ENCODE assay signal across 9 cellular contexts in genomic region chr10:8054498-8055407, GRCh38. TPM values are rescaled to one million over a fixed set of nuclear protein-coding genes. Genes with fewer than 3 reads are reported as not detected.
DNase-seq lines count a peak whose midpoint lies in the region; ATAC-seq and TF ChIP-seq lines count a peak whose summit lies in the region.
"Had no signal": no experiment of that assay in that cellular context is flagged by ENCODE, and none has a peak within 500 bp of the region (broad histone marks: within the 10 kb centered on the region; RNA-seq: fewer than 3 reads in every experiment).

Gene GATA3, plus strand, starts transcription at chr10:8054688. Its CDS starts 968 bp downstream, at chr10:8055656.

- DNase-seq in GM06990 (ENCODE audit: extremely low read depth, insufficient read length) (peak; percentile 76), HCT116 (ENCODE audit: low read depth, low spot score) (no peak), RWPE1 (ENCODE audit: low spot score) (peak; percentile 55), activated gamma-delta T cell treated with Interleukin-2 at 50 U/mL for 16 hours (peak; percentile 76), left ventricle myocardium inferior (peak; percentile 62), hippocampal formation (lab: John Stamatoyannopoulos, UW) (no peak), DMS79 (lab: John Stamatoyannopoulos, UW) (no peak)

- H3K27me3 ChIP-seq in GM06990 (replicated peaks; ENCODE audit: control insufficient read depth, insufficient read depth, low read length) (no peaks in the 10 kb centered on the region), HCT116 (ENCODE audit: insufficient read depth, low read length) (no peaks in the 10 kb centered on the region), left ventricle myocardium inferior (ENCODE audit: low read depth) (peaks cover 100% of the 10 kb centered on the region), skeletal muscle satellite cell (ENCODE audit: control insufficient read depth, insufficient read depth, low read length) (peaks cover 34% of the 10 kb centered on the region)

- no peak for TF ChIP-seq POLR2A in HCT116 (IDR thresholded peaks at IDR 0.05; ENCODE audit: borderline replicate concordance, extremely low read depth, insufficient read depth, insufficient read length)

- peak within 1 kb of the TSS; percentile 88 for H2AFZ ChIP-seq in HCT116 (ENCODE audit: low read depth, low read length, poor library complexity, severe bottlenecking)

- no peaks in the 10 kb centered on the region for H3K9me2 ChIP-seq in HCT116 (ENCODE audit: insufficient read depth)

- H3K9ac ChIP-seq in HCT116 (ENCODE audit: low read length) (peak within 1 kb of the TSS; percentile 43), skeletal muscle satellite cell (ENCODE audit: low read depth, low read length) (peak within 1 kb of the TSS; percentile 61)

- CTCF ChIA-PET in HCT116 (lab: Charles Lee) (no interaction called here), RWPE1 (lab: Yijun Ruan, JAX) (interaction anchor here (0.6 kb wide), 1 partner anchor 1095 kb away, joined by 3 read pairs; no protein-coding TSS in a partner anchor)

- ATAC-seq in HCT116: no peak

- H3K4me2 ChIP-seq in HCT116 (ENCODE audit: low read length) (peak within 1 kb of the TSS; percentile 97), skeletal muscle satellite cell (ENCODE audit: low read length) (peak within 1 kb of the TSS; percentile 90)

- TF ChIP-seq RAD21 in HCT116 (IDR thresholded peaks at IDR 0.05; ENCODE audit: low read depth): no peak

- H3K27ac ChIP-seq in HCT116 (ENCODE audit: low read depth, low read length) (no peak within 1 kb of the TSS), RWPE1 (no peak within 1 kb of the TSS), left ventricle myocardium inferior (replicated peaks) (peak within 1 kb of the TSS; percentile 74)
- H3K27ac ChIP-seq: body of pancreas had no signal

- H3K4me3 ChIP-seq in GM06990 (replicated peaks; ENCODE audit: low read depth, low read length): peak within 1 kb of the TSS; percentile 76
- H3K4me3 ChIP-seq in HCT116 (replicated peaks in 1 of 2; ENCODE audit: low read depth in 1 of 2, low read length in 2 of 2): peak within 1 kb of the TSS; percentile 54 to 62
- H3K4me3 ChIP-seq in left ventricle myocardium inferior: peak within 1 kb of the TSS; percentile 66
- peak within 1 kb of the TSS; percentile 78 for H3K4me3 ChIP-seq in skeletal muscle satellite cell (ENCODE audit: low read length)

- H4K20me1 ChIP-seq in HCT116 (ENCODE audit: insufficient read depth): no peaks in the 10 kb centered on the region

- TF ChIP-seq CTCF in GM06990 (IDR thresholded peaks at IDR 0.05; ENCODE audit: insufficient read depth, low read length, poor library complexity, severe bottlenecking) (no peak), HCT116 (IDR thresholded peaks at IDR 0.05 in 2 of 3, conservative IDR thresholded peaks at IDR 0.05 in 1 of 3; ENCODE audit: borderline replicate concordance in 1 of 3, insufficient read depth in 1 of 3, low read depth in 2 of 3, low read length in 2 of 3) (no peak), RWPE1 (conservative IDR thresholded peaks at IDR 0.05; ENCODE audit: low read depth) (no peak), left ventricle myocardium inferior (IDR thresholded peaks at IDR 0.05; ENCODE audit: borderline replicate concordance) (no peak)

- H3K36me3 ChIP-seq in GM06990 (ENCODE audit: control insufficient read depth, insufficient read depth, low read length): peaks cover 6% of the 10 kb centered on the region
- H3K36me3 ChIP-seq in HCT116 (ENCODE audit: control insufficient read depth in 1 of 2, insufficient read depth in 2 of 2, low read length in 2 of 2): no peaks in the 10 kb centered on the region
- H3K36me3 ChIP-seq in left ventricle myocardium inferior: no peaks in the 10 kb centered on the region
- H3K36me3 ChIP-seq in skeletal muscle satellite cell (ENCODE audit: insufficient read depth, low read length): peaks cover 9% of the 10 kb centered on the region

- H3K4me1 ChIP-seq in HCT116 (ENCODE audit: control insufficient read depth in 1 of 2, insufficient read depth in 2 of 2, low read length in 2 of 2): peaks cover 3 to 15% of the 10 kb centered on the region in 2 experiments; a peak in 3 of 4 replicates
- H3K4me1 ChIP-seq in left ventricle myocardium inferior: peaks cover 75% of the 10 kb centered on the region
- H3K4me1 ChIP-seq in skeletal muscle satellite cell (ENCODE audit: control insufficient read depth, insufficient read depth, low read length): peaks cover 36% of the 10 kb centered on the region

- RAD21 ChIA-PET in HCT116 (lab: Charles Lee; ENCODE audit: low non-redundant PET in 1 of 2, low total read pairs in 2 of 2, uncharacterized antibody in 2 of 2, unreplicated experiment in 2 of 2): no interaction called here

- POLR2A ChIA-PET in HCT116 (lab: Charles Lee): no interaction called here
- POLR2A ChIA-PET in RWPE1 (lab: Yijun Ruan, JAX; ENCODE audit: low non-redundant PET): no interaction called here

- BruUV-seq in HCT116 (replicated peaks; lab: Mats Ljungman, UMichigan): no TSS peak

- intact Hi-C loops in HCT116 (cut with micrococcal nuclease) (no loop called here), left ventricle myocardium inferior (cut with micrococcal nuclease) (no loop called here)

- H3K79me2 ChIP-seq in HCT116 (ENCODE audit: insufficient read depth, low read length): no peaks in the 10 kb centered on the region

- H3K9me3 ChIP-seq in HCT116 (ENCODE audit: control insufficient read depth in 1 of 2, insufficient read depth in 1 of 2, low read depth in 1 of 2, low read length in 2 of 2) (no peaks in the 10 kb centered on the region), left ventricle myocardium inferior (replicated peaks) (no peaks in the 10 kb centered on the region), skeletal muscle satellite cell (replicated peaks; ENCODE audit: low read length) (no peaks in the 10 kb centered on the region)
- H3K9me3 ChIP-seq: body of pancreas had no signal

TF ChIP-seq in HCT116, 20 proteins besides CTCF, POLR2A, EP300 and RAD21:
- TF ChIP-seq CBX3 (IDR thresholded peaks at IDR 0.05; ENCODE audit: low read depth) (no peak), ELF1 (IDR thresholded peaks at IDR 0.05; ENCODE audit: borderline replicate concordance, low read depth) (no peak), POLR2AphosphoS5 (IDR thresholded peaks at IDR 0.05; ENCODE audit: low read depth, low read length) (no peak), ZBTB33 (IDR thresholded peaks at IDR 0.05; ENCODE audit: extremely low read depth, insufficient replicate concordance, low read length) (no peak), JUND (IDR thresholded peaks at IDR 0.05) (no peak)

RNA-seq across cellular contexts. Expression of gene GATA3, which starts in this region (rescaled TPM):
- total RNA-seq in HCT116 (2021; ENCODE audit: unreplicated experiment): 2.7 TPM
- polyA plus RNA-seq in HCT116 (2012): 0.95 and 1.0 TPM in 2 replicates
- total RNA-seq in left ventricle myocardium inferior: 1.4 TPM
- 0.22 TPM in 1 of 2 replicates, not detected in the other for total RNA-seq in skeletal muscle satellite cell (2012; rRNA removed)

Comparison
In these comparisons a context has a peak if more than half of its experiments do, and no peak if none do; other contexts are left out.
1. DNase-seq: peak in GM06990 (single experiment), RWPE1 (single experiment), activated gamma-delta T cell treated with Interleukin-2 at 50 U/mL for 16 hours (single experiment) and left ventricle myocardium inferior (single experiment); none in HCT116 (single experiment), hippocampal formation (0 of 2) and DMS79 (single experiment).
2. Peak in every context shown above with its lines, with median percentiles within 50 percentile points of each other: H3K4me3 ChIP-seq.